9 cellular contexts compared by ENCODE assay signal in the genomic region with DNA sequence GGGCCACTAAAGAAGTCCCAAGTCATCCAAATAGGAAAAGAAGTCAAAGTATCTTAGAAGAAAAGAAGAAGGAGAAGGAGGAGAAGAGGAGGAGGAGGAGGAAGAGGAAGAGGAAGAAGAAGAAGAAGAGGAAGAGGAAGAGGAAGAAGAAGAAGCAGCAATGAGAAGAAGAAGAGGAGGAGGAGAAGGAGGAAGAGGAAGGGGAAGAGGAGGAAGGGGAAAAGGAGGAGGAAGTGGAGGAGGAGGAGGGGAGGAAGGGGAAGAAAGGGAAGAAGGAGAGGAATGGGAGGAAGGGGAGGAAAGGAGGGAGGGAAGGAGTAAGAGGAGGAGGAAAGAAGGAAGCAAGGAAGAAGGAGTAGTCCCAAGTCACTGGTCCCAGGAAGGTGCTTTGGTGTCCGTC. TPM values are rescaled to one million over a fixed set of nuclear protein-coding genes. Genes with fewer than 3 reads are reported as not detected.
"Had no signal": no experiment of that assay in that cellular context is flagged by ENCODE, and none has a peak within 500 bp of the region (broad histone marks: within the 10 kb centered on the region; RNA-seq: fewer than 3 reads in every experiment).

No MANE protein-coding gene starts in this region.

- H3K4me3 ChIP-seq: GM12878 had no signal

- DNase-seq: GDM1, GF-D8 had no signal

- ATAC-seq: GM12878 had no signal

- FAIRE-seq: G401.6, GM12878, GM12891, GM12892, GM18507, GM19239 had no signal

RNA-seq across cellular contexts. Expression of gene PAPOLB, which starts 43.3 kb away (rescaled TPM):
- total RNA-seq: GM12878 had no signal

RNA-seq across cellular contexts. Expression of gene MMD2, which starts 53.8 kb away (rescaled TPM):
- total RNA-seq: G401, GM12878 had no signal
- polyA plus RNA-seq: GM12878 had no signal
